In genomic region chr6:5260661-5261544, GRCh38 we compare ENCODE assay signal across 1 cellular context.
TF ChIP-seq lines count a peak whose summit lies in the region.

Gene FARS2 (plus strand): TSS chr6:5261513.
Gene LYRM4 (minus strand): TSS chr6:5260950. CDS start chr6:5260733, 217 bp downstream.

TF ChIP-seq in K562, 482 proteins besides CTCF, POLR2A, EP300 and RAD21 (continued from another document and continues in another):
- no peak for TF ChIP-seq CHAMP1 (IDR thresholded peaks at IDR 0.05)
- peak; percentile 50 for TF ChIP-seq TARDBP (IDR thresholded peaks at IDR 0.05)
- TF ChIP-seq ZNF436 (CRISPR knock-in tag; IDR thresholded peaks at IDR 0.05): no peak
- no peak for TF ChIP-seq E2F3 (CRISPR knock-in tag; IDR thresholded peaks at IDR 0.05)
- TF ChIP-seq TAF1 (IDR thresholded peaks at IDR 0.05; ENCODE audit: control insufficient read depth, extremely low read depth, insufficient read depth, low read length, severe bottlenecking): peak; percentile 89
- no peak for TF ChIP-seq HDAC6 (IDR thresholded peaks at IDR 0.05; ENCODE audit: low read depth, low read length)
- peak; percentile 99 for TF ChIP-seq ZNF395 (CRISPR knock-in tag; IDR thresholded peaks at IDR 0.05)
- TF ChIP-seq NR2C2 (CRISPR knock-in tag; IDR thresholded peaks at IDR 0.05): 0 out of 2 replicates have a peak, but pooled peaks have one; percentile 31
- peak; percentile 82 for TF ChIP-seq NR2C2 (tag; IDR thresholded peaks at IDR 0.05)
- TF ChIP-seq RNF219 (CRISPR knock-in tag; IDR thresholded peaks at IDR 0.05): no peak
- peak; percentile 97 for TF ChIP-seq RBM22 (IDR thresholded peaks at IDR 0.05; ENCODE audit: low read depth, low read length, poor library complexity, severe bottlenecking)
- peak; percentile 73 for TF ChIP-seq CREB3L1 (IDR thresholded peaks at IDR 0.05; ENCODE audit: borderline replicate concordance, low read depth)
- TF ChIP-seq GATAD2A (IDR thresholded peaks at IDR 0.05): 0 out of 2 replicates have a peak, but pooled peaks have one; percentile 49
- no peak for TF ChIP-seq ZFPM2 (CRISPR knock-in tag; IDR thresholded peaks at IDR 0.05)
- no peak for TF ChIP-seq TRIM28 (IDR thresholded peaks at IDR 0.05)
- peak; percentile 95 for TF ChIP-seq MXD1 (CRISPR knock-in tag; IDR thresholded peaks at IDR 0.05; ENCODE audit: borderline replicate concordance, poor library complexity, severe bottlenecking)
- peak; percentile 32; the same call in 1 of the 2 replicates for TF ChIP-seq ELF4 (CRISPR knock-in tag; IDR thresholded peaks at IDR 0.05)
- TF ChIP-seq BRCA1 (IDR thresholded peaks at IDR 0.05): no peak
- no peak for TF ChIP-seq BRCA1 (CRISPR knock-in tag; IDR thresholded peaks at IDR 0.05)
- no peak for TF ChIP-seq KLF10 (CRISPR knock-in tag; IDR thresholded peaks at IDR 0.05)
- no peak for TF ChIP-seq TCF3 (CRISPR knock-in tag; IDR thresholded peaks at IDR 0.05)
- 0 out of 4 replicates have a peak, but pooled peaks of 1 of the 2 experiments have one; percentile 23 for TF ChIP-seq NONO (IDR thresholded peaks at IDR 0.05; ENCODE audit: low read depth in 2 of 2, low read length in 1 of 2)
- no peak for TF ChIP-seq IFI16 (CRISPR knock-in tag; IDR thresholded peaks at IDR 0.05)
- TF ChIP-seq CBFB (CRISPR knock-in tag; IDR thresholded peaks at IDR 0.05): peak; percentile 92
- TF ChIP-seq GTF2B (IDR thresholded peaks at IDR 0.05; ENCODE audit: extremely low read depth, insufficient read length): no peak
- no peak for TF ChIP-seq DEAF1 (CRISPR knock-in tag; IDR thresholded peaks at IDR 0.05)
- peak; percentile 78 to 90 for TF ChIP-seq MAZ (CRISPR knock-in tag; conservative IDR thresholded peaks at IDR 0.05 in 1 of 2, IDR thresholded peaks at IDR 0.05 in 1 of 2)
- no peak for TF ChIP-seq NUFIP1 (IDR thresholded peaks at IDR 0.05; ENCODE audit: partially characterized antibody)
- TF ChIP-seq FOXP1 (CRISPR knock-in tag; IDR thresholded peaks at IDR 0.05): peak; percentile 43; the same call in 1 of the 2 replicates
- no peak; the same call in 1 of the 2 replicates for TF ChIP-seq NCOR1 (IDR thresholded peaks at IDR 0.05)
- peak; percentile 75 for TF ChIP-seq MAX (CRISPR knock-in tag; IDR thresholded peaks at IDR 0.05)
- TF ChIP-seq STAT6 (CRISPR knock-in tag; IDR thresholded peaks at IDR 0.05): no peak; the same call in 1 of the 2 replicates
- no peak for TF ChIP-seq ZNF23 (CRISPR knock-in tag; IDR thresholded peaks at IDR 0.05)
- TF ChIP-seq SRSF1 (IDR thresholded peaks at IDR 0.05; ENCODE audit: low read depth, low read length): no peak
- TF ChIP-seq CTBP1 (IDR thresholded peaks at IDR 0.05; ENCODE audit: borderline replicate concordance): peak; percentile 21
- peak; percentile 72; the same call in 1 of the 2 replicates for TF ChIP-seq HDAC2 (IDR thresholded peaks at IDR 0.05)
- TF ChIP-seq ZNF384 (IDR thresholded peaks at IDR 0.05; ENCODE audit: low read depth, low read length): peak; percentile 99
- TF ChIP-seq ZNF785 (CRISPR knock-in tag; IDR thresholded peaks at IDR 0.05): no peak
- no peak for TF ChIP-seq ZNF75A (CRISPR knock-in tag; IDR thresholded peaks at IDR 0.05)
- peak; percentile 99 for TF ChIP-seq DACH1 (IDR thresholded peaks at IDR 0.05; ENCODE audit: partially characterized antibody)
- no peak for TF ChIP-seq NR2F6 (CRISPR knock-in tag; IDR thresholded peaks at IDR 0.05)
- peak; percentile 76 for TF ChIP-seq ZNF175 (CRISPR knock-in tag; IDR thresholded peaks at IDR 0.05; ENCODE audit: low read depth)
- TF ChIP-seq ZBTB1 (CRISPR knock-in tag; IDR thresholded peaks at IDR 0.05; ENCODE audit: borderline replicate concordance, low read depth): no peak; the same call in 1 of the 2 replicates
- no peak for TF ChIP-seq RFX7 (CRISPR knock-in tag; IDR thresholded peaks at IDR 0.05)
- peak; percentile 74 to 80 for TF ChIP-seq TEAD1 (CRISPR knock-in tag; IDR thresholded peaks at IDR 0.05)
- TF ChIP-seq TBL1XR1 (IDR thresholded peaks at IDR 0.05; ENCODE audit: low read length in 2 of 2): peak; percentile 53 to 68; a peak in 2 of 4 replicates
- no peak for TF ChIP-seq EWSR1 (IDR thresholded peaks at IDR 0.05; ENCODE audit: borderline replicate concordance, low read depth, partially characterized antibody)
- TF ChIP-seq ZNF174 (CRISPR knock-in tag; IDR thresholded peaks at IDR 0.05): no peak
- TF ChIP-seq NFE2 (IDR thresholded peaks at IDR 0.05; ENCODE audit: low read depth): peak; percentile 99
- TF ChIP-seq SP1 (CRISPR knock-in tag; IDR thresholded peaks at IDR 0.05): peak; percentile 96
- no peak for TF ChIP-seq ZNF77 (CRISPR knock-in tag; IDR thresholded peaks at IDR 0.05)
- TF ChIP-seq MNT (conservative IDR thresholded peaks at IDR 0.05): peak; percentile 98 to 99
- TF ChIP-seq SUPT5H (IDR thresholded peaks at IDR 0.05): peak; percentile 59
- TF ChIP-seq KAT2B (IDR thresholded peaks at IDR 0.05; ENCODE audit: low read depth, low read length): no peak
- TF ChIP-seq PREB (CRISPR knock-in tag; IDR thresholded peaks at IDR 0.05): no peak
- TF ChIP-seq NEUROD1 (IDR thresholded peaks at IDR 0.05; ENCODE audit: borderline replicate concordance, low read depth, low read length, partially characterized antibody): peak; percentile 69
- peak; percentile 85 for TF ChIP-seq POLR2G (IDR thresholded peaks at IDR 0.05; ENCODE audit: low read depth, low read length)
